In genomic region chr20:47013606-47014005, GRCh38 we compare ENCODE assay signal across 28 cellular contexts.
"Had no signal": no experiment of that assay in that cellular context is flagged by ENCODE, and none has a peak within 500 bp of the region (broad histone marks: within the 10 kb centered on the region; RNA-seq: fewer than 3 reads in every experiment).

No MANE protein-coding gene starts in this region.

- H3K4me3 ChIP-seq: hepatocyte, left ventricle myocardium inferior, thyroid gland, uterus had no signal

- H3K27me3 ChIP-seq: thyroid gland, uterus had no signal

- H3K9me3 Mint-ChIP-seq: activated B cell treated with CpG ODN at 0.5 μM for 24 hours; activated naive CD4-positive, alpha-beta T cell treated with anti-CD3 and anti-CD28 coated beads, Interleukin-2, amount 50 U/mL, for 24 hours; effector memory CD8-positive, alpha-beta T cell; natural killer cell; stimulated activated naive CD8-positive, alpha-beta T cell treated with anti-CD3 and anti-CD28 coated beads, Interleukin-15, Interleukin-2, amounts not matched to agents 100 ng/mL and 50 ng/mL, for 24 hours had no signal

- H3K4me2 ChIP-seq: hepatocyte had no signal

- H3K36me3 ChIP-seq: left ventricle myocardium inferior, thyroid gland, uterus had no signal

- DNase-seq: activated B cell treated with CpG ODN at 0.5 μM for 24 hours; activated CD4-positive, alpha-beta T cell treated with anti-CD3 and anti-CD28 coated beads for 4 hours; activated CD4-positive, alpha-beta T cell treated with anti-CD3 and anti-CD28 coated beads, Interleukin-2, amount 50 U/mL, for 48 hours; activated gamma-delta T cell treated with Interleukin-2 at 50 U/mL for 16 hours; aorta; central memory CD4-positive, alpha-beta T cell; effector memory CD8-positive, alpha-beta T cell; glutamatergic neuron; left ventricle myocardium inferior; mammary epithelial cell; midbrain; natural killer cell; retina; stimulated activated CD4-positive, alpha-beta T cell treated with anti-CD3 and anti-CD28 coated beads, Interleukin-1b, Interleukin-23, amount 100 ng/mL, for 48 hours; substantia nigra; T-helper 1 cell; T-helper 9 cell; thyroid gland; uterus had no signal

- ATAC-seq: effector memory CD8-positive, alpha-beta T cell; esophagus mucosa; natural killer cell had no signal

- H3K9me3 ChIP-seq: left ventricle myocardium inferior, thyroid gland, uterus had no signal

- H2AFZ ChIP-seq: hepatocyte had no signal

- H3K79me2 ChIP-seq: hepatocyte had no signal

- H3K4me1 ChIP-seq: left ventricle myocardium inferior had no signal

- H3K27ac ChIP-seq: hepatocyte, left ventricle myocardium inferior, uterus had no signal

- H3K36me3 Mint-ChIP-seq: activated naive CD4-positive, alpha-beta T cell treated with anti-CD3 and anti-CD28 coated beads, Interleukin-2, amount 50 U/mL, for 24 hours; brain; natural killer cell had no signal

- FAIRE-seq: colon, endothelial cell of umbilical vein, frontal cortex had no signal

- H3K4me1 Mint-ChIP-seq: activated B cell treated with CpG ODN at 0.5 μM for 24 hours; activated naive CD4-positive, alpha-beta T cell treated with anti-CD3 and anti-CD28 coated beads, Interleukin-2, amount 50 U/mL, for 24 hours; brain; natural killer cell had no signal

- H3K27ac Mint-ChIP-seq: activated B cell treated with CpG ODN at 0.5 μM for 24 hours; activated naive CD4-positive, alpha-beta T cell treated with anti-CD3 and anti-CD28 coated beads, Interleukin-2, amount 50 U/mL, for 24 hours; brain; effector memory CD8-positive, alpha-beta T cell; natural killer cell; progenitor cell of endocrine pancreas; stimulated activated naive CD8-positive, alpha-beta T cell treated with anti-CD3 and anti-CD28 coated beads, Interleukin-15, Interleukin-2, amounts not matched to agents 100 ng/mL and 50 ng/mL, for 24 hours had no signal

- H3K4me3 Mint-ChIP-seq: activated B cell treated with CpG ODN at 0.5 μM for 24 hours; activated naive CD4-positive, alpha-beta T cell treated with anti-CD3 and anti-CD28 coated beads, Interleukin-2, amount 50 U/mL, for 24 hours; brain; effector memory CD8-positive, alpha-beta T cell; natural killer cell; stimulated activated naive CD8-positive, alpha-beta T cell treated with anti-CD3 and anti-CD28 coated beads, Interleukin-15, Interleukin-2, amounts not matched to agents 100 ng/mL and 50 ng/mL, for 24 hours had no signal
